Comparison of ENCODE assay signal across 17 cellular contexts in the genomic region with DNA sequence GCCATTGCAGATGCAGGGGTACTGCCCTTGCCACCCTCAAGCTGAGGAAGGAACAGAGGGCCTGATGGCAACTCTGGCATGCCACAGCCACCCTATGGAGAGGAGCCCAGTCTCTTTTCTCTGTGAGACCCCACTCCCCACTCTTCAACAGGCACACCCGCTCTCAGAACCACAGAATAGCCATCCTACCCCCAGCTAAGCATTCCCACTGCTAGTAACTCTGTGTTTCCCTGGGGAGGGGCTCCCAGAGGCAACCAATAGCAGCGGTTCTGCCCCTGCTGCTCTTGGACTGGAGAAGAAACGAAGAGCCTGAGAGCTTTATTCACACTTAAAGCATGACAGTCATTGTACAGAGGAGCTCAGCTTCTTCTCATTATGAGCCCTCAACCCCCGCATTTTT. TPM values are rescaled to one million over a fixed set of nuclear protein-coding genes. Genes with fewer than 3 reads are reported as not detected.
DNase-seq lines count a peak whose midpoint lies in the region; ATAC-seq and TF ChIP-seq lines count a peak whose summit lies in the region.
"Had no signal": no experiment of that assay in that cellular context is flagged by ENCODE, and none has a peak within 500 bp of the region (broad histone marks: within the 10 kb centered on the region; RNA-seq: fewer than 3 reads in every experiment).

No MANE protein-coding gene starts in this region.

- H3K27me3 Mint-ChIP-seq in Caco-2 (ENCODE audit: insufficient read depth, unreplicated experiment): no peaks in the 10 kb centered on the region
- H3K27me3 Mint-ChIP-seq in glutamatergic neuron (ENCODE audit: unreplicated experiment): peaks cover 3% of the 10 kb centered on the region
- no peaks in the 10 kb centered on the region for H3K27me3 Mint-ChIP-seq in neural progenitor cell (ENCODE audit: insufficient read depth, low read depth)
- H3K27me3 Mint-ChIP-seq: CD8-positive, alpha-beta memory T cell had no signal

- peaks cover 93% of the 10 kb centered on the region for H3K79me2 ChIP-seq in neural progenitor cell (ENCODE audit: low read depth)

- DNase-seq in Caco-2 (no peak), SK-MEL-5 (ENCODE audit: low read depth, low spot score) (peak; percentile 46), glutamatergic neuron (peak; percentile 41), neural progenitor cell (ENCODE audit: low spot score) (no peak), HUDEP-2 (lab: John Stamatoyannopoulos, UW; ENCODE audit: unreplicated experiment in 76 of 76) (no peak), heart right ventricle (no peak), GM20000 (ENCODE audit: low spot score) (no peak)
- DNase-seq: CD8-positive, alpha-beta memory T cell; DMS79 treated with DMSO at 0.1 percent for 48 hours; NCI-H1436 treated with DMSO at 0.1 percent for 48 hours; NCI-H2029 treated with DMSO at 0.1 percent for 48 hours; NCI-H2171 treated with DMSO at 0.1 percent for 48 hours; NCI-H446 treated with DMSO at 0.1 percent for 48 hours; NCI-H748 treated with DMSO at 0.1 percent for 48 hours; RPMI8226 had no signal

- no peaks in the 10 kb centered on the region for H3K9me3 Mint-ChIP-seq in Caco-2 (ENCODE audit: unreplicated experiment)
- no peaks in the 10 kb centered on the region for H3K9me3 Mint-ChIP-seq in glutamatergic neuron (ENCODE audit: unreplicated experiment)
- no peaks in the 10 kb centered on the region for H3K9me3 Mint-ChIP-seq in neural progenitor cell
- H3K9me3 Mint-ChIP-seq: CD8-positive, alpha-beta memory T cell had no signal

- no peaks in the 10 kb centered on the region for H3K27me3 ChIP-seq in Caco-2 (replicated peaks; ENCODE audit: control insufficient read depth, insufficient read depth, low read length)
- H3K27me3 ChIP-seq in neural progenitor cell: no peaks in the 10 kb centered on the region
- H3K27me3 ChIP-seq in heart right ventricle: no peaks in the 10 kb centered on the region

- intact Hi-C loops in Caco-2 (cut with micrococcal nuclease; ENCODE audit: unreplicated experiment) (no loop called here), heart right ventricle (cut with DNase I) (no loop called here)

- H3K36me3 ChIP-seq in Caco-2 (ENCODE audit: control insufficient read depth, insufficient read depth, low read length) (no peaks in the 10 kb centered on the region), neural progenitor cell (no peaks in the 10 kb centered on the region), heart right ventricle (no peaks in the 10 kb centered on the region)

- in situ Hi-C loops in SK-MEL-5 (cut with HindIII; ENCODE audit: low pct_unique_long_range_greater_than_20kb, low sequenced_read_pairs): no loop called here

- 91 to 92% methylated on average over 4 of the region's 4 CpGs for WGBS in heart right ventricle, 2 donors

- no peak overlapping the region for H3K4me3 Mint-ChIP-seq in Caco-2 (ENCODE audit: unreplicated experiment)
- peak overlapping the region; percentile 50 for H3K4me3 Mint-ChIP-seq in glutamatergic neuron (ENCODE audit: unreplicated experiment)
- H3K4me3 Mint-ChIP-seq in neural progenitor cell: no peak overlapping the region

- H3K27ac Mint-ChIP-seq in Caco-2 (ENCODE audit: unreplicated experiment) (peak overlapping the region; percentile 38), glutamatergic neuron (ENCODE audit: unreplicated experiment) (peak overlapping the region; percentile 84), neural progenitor cell (peak overlapping the region; percentile 77)

- H3K9me3 ChIP-seq in Caco-2 (no peaks in the 10 kb centered on the region), neural progenitor cell (ENCODE audit: low read depth) (no peaks in the 10 kb centered on the region), heart right ventricle (peaks cover 0 to 5% (median 0%) of the 10 kb centered on the region in 11 donors)

- no peaks in the 10 kb centered on the region for H3F3A ChIP-seq in neural progenitor cell (ENCODE audit: low read depth)

- no peak for ATAC-seq in HG03196 (IDR thresholded peaks at IDR 0.05; ENCODE audit: unreplicated experiment)
- ATAC-seq in heart right ventricle: no peak
- ATAC-seq: GM12878 had no signal

- TF ChIP-seq CTCF in Caco-2 (IDR thresholded peaks at IDR 0.05; ENCODE audit: insufficient read depth in 1 of 2, low read depth in 1 of 2, low read length in 1 of 2, severe bottlenecking in 1 of 2, unreplicated experiment in 1 of 2) (no peak), glutamatergic neuron (IDR thresholded peaks at IDR 0.05; ENCODE audit: partially characterized antibody, unreplicated experiment) (no peak), neural progenitor cell (IDR thresholded peaks at IDR 0.05) (no peak), heart right ventricle (IDR thresholded peaks at IDR 0.05) (no peak), GM20000 (IDR thresholded peaks at IDR 0.05; ENCODE audit: extremely low read depth, missing control alignments) (no peak)

- H3K9ac ChIP-seq in neural progenitor cell: no peak overlapping the region

- CTCF ChIA-PET in Caco-2 (lab: Charles Lee): no interaction called here

- H3K4me1 ChIP-seq in Caco-2 (no peaks in the 10 kb centered on the region), neural progenitor cell (peaks cover 7% of the 10 kb centered on the region), heart right ventricle (peaks cover 0 to 24% (median 0%) of the 10 kb centered on the region in 9 donors)

- peaks cover 4% of the 10 kb centered on the region for H4K20me1 ChIP-seq in neural progenitor cell (ENCODE audit: low read depth)

- no peak overlapping the region for H3K27ac ChIP-seq in neural progenitor cell
- H3K27ac ChIP-seq in heart right ventricle: no peak overlapping the region

- H3K4me3 ChIP-seq in Caco-2 (ENCODE audit: low read depth, low read length) (no peak overlapping the region), neural progenitor cell (no peak overlapping the region), heart right ventricle (no peak overlapping the region)
- H3K4me3 ChIP-seq: GM12878 had no signal

- H3K4me2 ChIP-seq in neural progenitor cell: peak overlapping the region; percentile 41

- POLR2A ChIA-PET in Caco-2 (lab: Charles Lee): no interaction called here

- no peak overlapping the region for H2AFZ ChIP-seq in neural progenitor cell (replicated peaks)

- H3K36me3 Mint-ChIP-seq in Caco-2 (ENCODE audit: insufficient read depth, unreplicated experiment): peaks cover 5% of the 10 kb centered on the region
- no peaks in the 10 kb centered on the region for H3K36me3 Mint-ChIP-seq in glutamatergic neuron (ENCODE audit: unreplicated experiment)
- peaks cover 4% of the 10 kb centered on the region for H3K36me3 Mint-ChIP-seq in neural progenitor cell

- BruUV-seq in Caco-2 (replicated peaks; lab: Mats Ljungman, UMichigan): no TSS peak

- H3K4me1 Mint-ChIP-seq in Caco-2 (ENCODE audit: low read depth, unreplicated experiment) (peaks cover 13% of the 10 kb centered on the region), glutamatergic neuron (ENCODE audit: low read depth, unreplicated experiment) (peaks cover 14% of the 10 kb centered on the region), neural progenitor cell (peaks cover 8% of the 10 kb centered on the region)

RNA-seq across cellular contexts. Expression of a gene that starts 49.3 kb away (rescaled TPM):
- total RNA-seq in Caco-2 (2022) (37.4 and 37.5 TPM in 2 replicates), glutamatergic neuron (ENCODE audit: unreplicated experiment) (21.3 TPM), neural progenitor cell (ENCODE audit: low replicate concordance) (16.9 and 20.0 TPM in 2 replicates), heart right ventricle (10 to 100 TPM; 18.3 to 24.3 (median 21.0) TPM)
- total RNA-seq in SK-MEL-5 (2014; rRNA removed; shearing (Covaris generic)): 84.9 and 89.2 TPM in 2 replicates
- polyA plus RNA-seq in SK-MEL-5 (2015; cell fraction: cytosol; rRNA removed): 89.8 and 121 TPM in 2 replicates
- 41.0 and 56.2 TPM in 2 replicates for polyA plus RNA-seq in SK-MEL-5 (2015; cell fraction: nucleus; rRNA removed)
- polyA plus RNA-seq in heart right ventricle: 10 to 100 TPM in 1 of 2 donors, 1 to 10 TPM in 1; 6.7 to 12.1 TPM

Comparison
In these comparisons a context has a peak if more than half of its experiments do, and no peak if none do; other contexts are left out.
1. DNase-seq: peak in SK-MEL-5 (single experiment) and glutamatergic neuron (single experiment); none in Caco-2 (0 of 2), neural progenitor cell (single experiment), HUDEP-2 (0 of 76), heart right ventricle (0 of 2) and GM20000 (single experiment).
2. Peak in every context shown above with its lines, with median percentiles within 50 percentile points of each other: H3K27ac Mint-ChIP-seq.